In the genomic region with DNA sequence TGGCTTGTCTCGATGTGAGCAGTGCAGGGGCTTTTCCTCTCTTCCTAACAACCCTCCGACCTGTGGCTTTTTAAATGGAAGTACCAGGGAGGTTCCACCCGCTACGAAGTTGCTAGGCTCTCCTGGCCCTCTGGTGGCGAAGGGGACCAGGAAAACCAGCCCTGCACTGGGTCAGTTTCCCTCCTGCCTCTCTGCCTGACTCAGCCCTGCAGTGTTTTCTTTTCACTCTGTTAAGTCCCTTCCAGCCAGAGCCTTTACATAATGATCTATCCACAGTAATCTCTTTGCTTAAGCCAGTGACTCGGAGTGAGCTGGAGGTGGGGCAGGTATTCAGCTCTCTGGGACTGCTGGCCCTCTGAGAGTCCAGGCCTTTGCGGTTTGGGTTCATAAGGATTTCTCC, we compare ENCODE assay signal across 21 cellular contexts.
DNase-seq lines count a peak whose midpoint lies in the region; ATAC-seq and TF ChIP-seq lines count a peak whose summit lies in the region.
"Had no signal": no experiment of that assay in that cellular context is flagged by ENCODE, and none has a peak within 500 bp of the region (broad histone marks: within the 10 kb centered on the region; RNA-seq: fewer than 3 reads in every experiment).

No MANE protein-coding gene starts in this region.

- H3K79me2 ChIP-seq in mesendoderm (ENCODE audit: control insufficient read depth, insufficient read depth, low read length), result no peaks in the 10 kb centered on the region

- no peaks in the 10 kb centered on the region for H3K27me3 ChIP-seq in HUES48 (ENCODE audit: control insufficient read depth, insufficient read depth, low read length)
- no peaks in the 10 kb centered on the region for H3K27me3 ChIP-seq in mesendoderm (ENCODE audit: insufficient read depth, low read length, poor library complexity)
- no peaks in the 10 kb centered on the region for H3K27me3 ChIP-seq in testis
- H3K27me3 ChIP-seq: sigmoid colon, uterus had no signal

- H3K23ac ChIP-seq in mesendoderm (ENCODE audit: low read length), result no peak overlapping the region

- no peak overlapping the region for H4K8ac ChIP-seq in mesendoderm (ENCODE audit: low read depth, low read length)

- no CpG with 5 or more reads among the region's 7 CpGs for WGBS in mesendoderm (ENCODE audit: extremely low coverage, insufficient coverage, low lambda C conversion rate)
- 47 to 67% methylated on average over 7 of the region's 7 CpGs for WGBS in testis, 2 donors

- no peak overlapping the region for H2BK5ac ChIP-seq in mesendoderm (ENCODE audit: low read length)

- DNase-seq in ELF-1 (ENCODE audit: low read depth, low spot score) (peak; percentile 77), astrocyte of the cerebellum (ENCODE audit: low read depth) (no peak), mesendoderm (peak; percentile 74), anterior cingulate cortex (lab: John Stamatoyannopoulos, UW) (no peak), testis (no peak)
- DNase-seq in activated CD4-positive, CD25-positive, alpha-beta regulatory T cell (lab: John Stamatoyannopoulos, UW), result no peak
- DNase-seq: activated CD4-positive, alpha-beta T cell treated with anti-CD3 and anti-CD28 coated beads for 36 hours; activated naive CD4-positive, alpha-beta T cell; effector memory CD8-positive, alpha-beta T cell; GOT3; hypothalamus; NCI-H1694; NCI-H345; SIG-M5; sigmoid colon; stimulated activated CD4-positive, alpha-beta T cell treated with anti-CD3 and anti-CD28 coated beads, Interleukin-1b, Interleukin-23, amount 100 ng/mL, for 48 hours; stomach; uterus had no signal

- ATAC-seq in HG02970 (IDR thresholded peaks at IDR 0.05; ENCODE audit: low FRiP score, unreplicated experiment), result no peak
- ATAC-seq: activated CD4-positive, alpha-beta T cell treated with anti-CD3 and anti-CD28 coated beads for 36 hours; effector memory CD8-positive, alpha-beta T cell; left lobe of liver had no signal

- no peak overlapping the region for H3K56ac ChIP-seq in mesendoderm (ENCODE audit: low read length)

- no peak overlapping the region for H4K5ac ChIP-seq in mesendoderm (ENCODE audit: low read length)

- no peak overlapping the region for H2BK120ac ChIP-seq in mesendoderm (ENCODE audit: low read depth, low read length)

- no peak overlapping the region for H2AK5ac ChIP-seq in mesendoderm (ENCODE audit: low read length)

- H3K9ac ChIP-seq in HUES48 (ENCODE audit: low read depth, low read length), result no peak overlapping the region
- H3K9ac ChIP-seq in mesendoderm (ENCODE audit: low read length), result no peak overlapping the region

- in situ Hi-C loops in astrocyte of the cerebellum (cut with HindIII; ENCODE audit: low sequenced_read_pairs), result no loop called here

- TF ChIP-seq CTCF in astrocyte of the cerebellum (IDR thresholded peaks at IDR 0.05; ENCODE audit: low read depth, low read length, missing control alignments), result peak; percentile 6
- TF ChIP-seq CTCF in testis (IDR thresholded peaks at IDR 0.05), result no peak

- H3K4me1 ChIP-seq in HUES48 (ENCODE audit: control insufficient read depth, insufficient read depth, low read length) (peaks cover 13% of the 10 kb centered on the region), mesendoderm (ENCODE audit: control insufficient read depth, low read depth, low read length) (no peaks in the 10 kb centered on the region), testis (no peaks in the 10 kb centered on the region)
- H3K4me1 ChIP-seq: sigmoid colon, stomach, uterus had no signal

- H3K4me3 ChIP-seq in HUES48 (ENCODE audit: low read depth, low read length), result no peak overlapping the region
- H3K4me3 ChIP-seq in astrocyte of the cerebellum (ENCODE audit: low read depth, low read length), result no peak overlapping the region
- no peak overlapping the region for H3K4me3 ChIP-seq in mesendoderm (ENCODE audit: low read length)
- H3K4me3 ChIP-seq in testis, result no peak overlapping the region
- H3K4me3 ChIP-seq: sigmoid colon, stomach, uterus had no signal

- intact Hi-C loops in testis (cut with DNase I; ENCODE audit: low total_unique reads), result no loop called here

- H3K36me3 ChIP-seq in HUES48 (ENCODE audit: control insufficient read depth, insufficient read depth, low read length) (no peaks in the 10 kb centered on the region), mesendoderm (ENCODE audit: control insufficient read depth, insufficient read depth, low read length) (no peaks in the 10 kb centered on the region), testis (ENCODE audit: low read depth, missing control alignments) (no peaks in the 10 kb centered on the region)
- H3K36me3 ChIP-seq: sigmoid colon, stomach, uterus had no signal

- H3K4ac ChIP-seq in mesendoderm (ENCODE audit: low read depth, low read length), result no peak overlapping the region

- H3K9me3 ChIP-seq in HUES48 (ENCODE audit: control insufficient read depth, insufficient read depth, low read length), result no peaks in the 10 kb centered on the region
- no peaks in the 10 kb centered on the region for H3K9me3 ChIP-seq in testis
- H3K9me3 ChIP-seq: sigmoid colon, stomach, uterus had no signal

- H3K27ac ChIP-seq in HUES48 (ENCODE audit: low read depth, low read length) (peak overlapping the region; percentile 29), mesendoderm (ENCODE audit: low read depth, low read length) (no peak overlapping the region), testis (no peak overlapping the region)
- H3K27ac ChIP-seq: sigmoid colon, stomach, uterus had no signal

- no peaks in the 10 kb centered on the region for H3K79me1 ChIP-seq in mesendoderm (ENCODE audit: low read length)

- no peak overlapping the region for H2BK15ac ChIP-seq in mesendoderm (replicated peaks; ENCODE audit: low read depth)

- H3K4me2 ChIP-seq in mesendoderm (ENCODE audit: low read length), result no peak overlapping the region

- H3K18ac ChIP-seq in mesendoderm (ENCODE audit: low read length), result no peak overlapping the region

- TF ChIP-seq POLR2A in testis (IDR thresholded peaks at IDR 0.05), result no peak

Comparison
In these comparisons a context has a peak if more than half of its experiments do, and no peak if none do; other contexts are left out.
1. DNase-seq: peak in ELF-1 (single experiment) and mesendoderm (single experiment); none in astrocyte of the cerebellum (single experiment), activated CD4-positive, CD25-positive, alpha-beta regulatory T cell (0 of 4), anterior cingulate cortex (0 of 58) and testis (single experiment).